10 cellular contexts compared by ENCODE assay signal in genomic region chr16:25155553-25156460, GRCh38. TPM values are rescaled to one million over a fixed set of nuclear protein-coding genes. Genes with fewer than 3 reads are reported as not detected.
DNase-seq lines count a peak whose midpoint lies in the region; ATAC-seq and TF ChIP-seq lines count a peak whose summit lies in the region.
"Had no signal": no experiment of that assay in that cellular context is flagged by ENCODE, and none has a peak within 500 bp of the region (broad histone marks: within the 10 kb centered on the region; RNA-seq: fewer than 3 reads in every experiment).

No MANE protein-coding gene starts in this region.

- H3K4me3 ChIP-seq in choroid plexus epithelial cell (ENCODE audit: low read depth, low read length): no peak overlapping the region
- H3K4me3 ChIP-seq in foreskin fibroblast (ENCODE audit: low read depth in 1 of 2, low read length in 2 of 2): no peak overlapping the region
- H3K4me3 ChIP-seq: colonic mucosa, hepatocyte had no signal

- TF ChIP-seq CTCF in choroid plexus epithelial cell (conservative IDR thresholded peaks at IDR 0.05; ENCODE audit: low read depth, low read length) (no peak), foreskin fibroblast (IDR thresholded peaks at IDR 0.05; ENCODE audit: low read depth, low read length) (no peak)

- ATAC-seq in HG02885 (IDR thresholded peaks at IDR 0.05; ENCODE audit: poor library complexity, unreplicated experiment) (no peak), HG03025 (IDR thresholded peaks at IDR 0.05; ENCODE audit: low FRiP score, unreplicated experiment) (no peak), GM18868 (IDR thresholded peaks at IDR 0.05; ENCODE audit: unreplicated experiment) (no peak)

- DNase-seq in EL: peak; percentile 13
- peak; percentile 55 for DNase-seq in RPMI7951 (ENCODE audit: low read depth)
- DNase-seq in choroid plexus epithelial cell (ENCODE audit: low read depth): peak; percentile 39
- peak; percentile 20 to 42 for DNase-seq in stimulated activated CD4-positive, alpha-beta T cell treated with anti-CD3 and anti-CD28 coated beads, Interleukin-2, amount 100 ng/mL, for 24 hours
- DNase-seq in foreskin fibroblast: no peak
- DNase-seq: colonic mucosa had no signal

RNA-seq across cellular contexts. Expression of gene LCMT1, which starts 44.3 kb away (rescaled TPM):
- 33.7 and 50.6 TPM in 2 replicates for total RNA-seq in RPMI7951 (2014; rRNA removed; shearing (Covaris generic))

Comparison
In these comparisons a context has a peak if more than half of its experiments do, and no peak if none do; other contexts are left out.
1. DNase-seq: peak in EL (single experiment), RPMI7951 (single experiment), choroid plexus epithelial cell (single experiment) and stimulated activated CD4-positive, alpha-beta T cell treated with anti-CD3 and anti-CD28 coated beads, Interleukin-2, amount 100 ng/mL, for 24 hours (2 of 2); none in foreskin fibroblast (0 of 2).